ENCODE assay signal across 7 cellular contexts in the genomic region with DNA sequence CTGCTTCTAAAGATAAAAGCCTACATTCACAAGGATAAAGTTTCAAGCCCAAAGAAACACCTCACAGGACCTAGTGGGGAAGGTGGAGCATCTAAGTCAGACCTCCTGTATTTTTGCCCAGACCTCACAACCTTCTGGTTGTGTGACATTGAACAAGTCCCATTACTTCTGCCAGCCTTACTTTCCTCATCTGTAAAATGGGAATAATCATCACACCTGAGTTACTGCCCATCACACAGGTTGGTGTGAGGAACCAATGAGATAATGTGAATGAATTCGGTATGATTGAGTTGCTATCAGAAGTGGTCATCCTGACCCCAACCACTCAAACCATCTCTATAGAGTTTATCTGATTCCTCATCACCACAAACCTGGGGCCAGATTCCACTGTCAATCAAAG.
"Had no signal": no experiment of that assay in that cellular context is flagged by ENCODE, and none has a peak within 500 bp of the region (broad histone marks: within the 10 kb centered on the region; RNA-seq: fewer than 3 reads in every experiment).

No MANE protein-coding gene starts in this region.

- H3K4me2 ChIP-seq: KMS-11 had no signal

- H2AFZ ChIP-seq: GM23248 had no signal

- H3K4me3 ChIP-seq: GM23248, HAP-1 had no signal

- H3K9ac ChIP-seq: GM23248, KMS-11 had no signal

- ATAC-seq: HCT116 had no signal

- FAIRE-seq: HTR-8/SVneo had no signal

- H3K36me3 ChIP-seq: HAP-1 had no signal

- DNase-seq: GM23248, GOT3, H7 had no signal

- H3K9me3 ChIP-seq: HAP-1 had no signal

- H3K27ac ChIP-seq: GM23248, KMS-11 had no signal
